Comparison of ENCODE assay signal across 17 cellular contexts in the genomic region with DNA sequence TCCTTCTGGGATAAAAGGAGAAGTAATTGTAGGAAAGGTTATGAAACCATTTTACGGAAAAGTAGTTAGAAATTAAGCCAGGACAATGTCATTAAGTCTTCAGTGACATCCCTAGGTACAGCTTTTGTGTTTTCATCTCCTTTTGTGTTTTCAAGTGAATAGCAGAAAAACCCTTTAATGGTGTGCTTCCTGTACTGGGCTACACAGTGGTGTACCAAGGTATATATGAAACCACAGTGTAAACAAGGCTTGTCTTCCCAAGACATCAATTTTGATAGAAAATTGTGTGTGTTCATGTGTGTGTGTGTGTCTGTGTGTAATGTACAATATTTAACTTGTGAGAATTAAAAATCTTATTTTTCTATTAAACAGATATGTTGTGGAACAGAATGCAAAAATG.
"Had no signal": no experiment of that assay in that cellular context is flagged by ENCODE, and none has a peak within 500 bp of the region (broad histone marks: within the 10 kb centered on the region; RNA-seq: fewer than 3 reads in every experiment).

No MANE protein-coding gene starts in this region.

- H3K27me3 ChIP-seq: gastroesophageal sphincter, hepatocyte, neutrophil, sigmoid colon, SJSA1, testis, upper lobe of left lung had no signal

- H3K4me3 Mint-ChIP-seq: endodermal cell, mesothelial cell of epicardium had no signal

- DNase-seq: activated CD4-positive, CD25-positive, alpha-beta regulatory T cell treated with anti-CD3 and anti-CD28 coated beads, Interleukin-2, amount 50 U/mL, for 72 hours; activated effector memory CD4-positive, alpha-beta T cell treated with anti-CD3 and anti-CD28 coated beads, Interleukin-2, amount 50 U/mL, for 16 hours; activated T-cell treated with anti-CD3 and anti-CD28 coated beads, Interleukin-2, amount 50 U/mL, for 1 hour; endodermal cell; erythroblast; sigmoid colon; stimulated activated CD4-positive, alpha-beta T cell treated with anti-CD3 and anti-CD28 coated beads, Interleukin-1b, Interleukin-23, amount 100 ng/mL, for 48 hours; stimulated activated naive CD8-positive, alpha-beta T cell treated with anti-CD3 and anti-CD28 coated beads, Interleukin-15, amount 100 ng/mL, for 72 hours; SW 1271; testis; upper lobe of left lung had no signal

- ATAC-seq: gastroesophageal sphincter had no signal

- H3K4me1 Mint-ChIP-seq: mesothelial cell of epicardium had no signal

- H3K27ac Mint-ChIP-seq: endodermal cell, mesothelial cell of epicardium had no signal

- H3K27ac ChIP-seq: hepatocyte, neutrophil, parathyroid adenoma, sigmoid colon, SJSA1, testis had no signal

- H3K9me3 ChIP-seq: gastroesophageal sphincter, neutrophil, sigmoid colon, SJSA1, testis, upper lobe of left lung had no signal

- H3K4me1 ChIP-seq: gastroesophageal sphincter, parathyroid adenoma, sigmoid colon, SJSA1, testis had no signal

- H3K27me3 Mint-ChIP-seq: stimulated activated naive CD8-positive, alpha-beta T cell treated with anti-CD3 and anti-CD28 coated beads, Interleukin-15, amount 100 ng/mL, for 72 hours had no signal

- H3K4me3 ChIP-seq: gastroesophageal sphincter, hepatocyte, sigmoid colon, SJSA1, testis, upper lobe of left lung had no signal

- H3K36me3 Mint-ChIP-seq: mesothelial cell of epicardium had no signal

- H3K9me3 Mint-ChIP-seq: endodermal cell, mesothelial cell of epicardium had no signal

- H3K36me3 ChIP-seq: gastroesophageal sphincter, neutrophil, sigmoid colon, SJSA1, upper lobe of left lung had no signal
